In the genomic region with DNA sequence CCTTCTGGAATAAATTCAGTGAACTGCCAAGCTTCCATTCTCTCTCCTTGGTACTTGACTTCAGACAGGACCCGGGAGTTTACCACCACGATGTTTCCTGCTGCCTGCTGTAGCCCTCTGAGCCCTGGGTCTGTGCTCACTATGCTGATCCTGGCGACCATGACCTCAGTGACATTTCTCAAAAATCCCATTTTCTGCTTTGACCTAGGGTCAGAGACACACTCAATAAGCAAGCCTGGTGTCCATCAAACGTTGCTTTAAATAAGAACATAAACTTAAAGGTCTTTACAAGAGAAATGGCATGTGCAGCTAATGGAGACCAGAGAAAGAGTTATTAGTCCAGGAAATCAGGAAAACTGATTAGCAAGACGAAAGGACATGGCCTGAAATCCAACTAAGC, we compare ENCODE assay signal across 15 cellular contexts.
A peak's percentile ranks its signal among the peaks of the same experiment; 100 is the strongest.
DNase-seq lines count a peak whose midpoint lies in the region; ATAC-seq and TF ChIP-seq lines count a peak whose summit lies in the region.
"Had no signal": no experiment of that assay in that cellular context is flagged by ENCODE, and none has a peak within 500 bp of the region (broad histone marks: within the 10 kb centered on the region; RNA-seq: fewer than 3 reads in every experiment).

No MANE protein-coding gene starts in this region.

- H3K4me3 ChIP-seq in SJSA1 (no peak overlapping the region), fibroblast of lung (replicated peaks in 1 of 4; ENCODE audit: control extremely low read depth in 1 of 4, insufficient read depth in 1 of 4, low read depth in 3 of 4, low read length in 4 of 4) (no peak overlapping the region), rectal smooth muscle tissue (ENCODE audit: low read length) (no peak overlapping the region)
- H3K4me3 ChIP-seq: HAP-1 had no signal

- no peaks in the 10 kb centered on the region for H3K79me2 ChIP-seq in fibroblast of lung (ENCODE audit: control insufficient read depth, insufficient read depth, low read length)

- DNase-seq in G401 (ENCODE audit: low spot score) (peak; percentile 35), SJSA1 (ENCODE audit: low read depth in 1 of 2, low spot score in 2 of 2) (no peak), fibroblast of lung (ENCODE audit: low read depth in 2 of 2) (peak in 1 of 2 donors; percentile 17), iPS-NIHi11 (ENCODE audit: low spot score) (no peak), midbrain (lab: John Stamatoyannopoulos, UW) (no peak)
- DNase-seq in activated CD4-positive, alpha-beta T cell treated with anti-CD3 and anti-CD28 coated beads, Interleukin-2, amount 50 U/mL, for 4 hours = no peak
- DNase-seq: activated CD4-positive, alpha-beta T cell treated with anti-CD3 and anti-CD28 coated beads for 1 hour; activated T-cell treated with anti-CD3 and anti-CD28 coated beads for 4 hours; DMS153; NCI-H1436 treated with DMSO at 0.1 percent for 48 hours; nucleus accumbens had no signal

- H4K20me1 ChIP-seq in fibroblast of lung (ENCODE audit: control insufficient read depth, extremely low read depth, insufficient read depth, low read length) = no peaks in the 10 kb centered on the region

- H3K9me3 ChIP-seq in SJSA1 (replicated peaks) (no peaks in the 10 kb centered on the region), fibroblast of lung (ENCODE audit: control insufficient read depth, insufficient read depth, low read depth, low read length) (no peaks in the 10 kb centered on the region)
- H3K9me3 ChIP-seq: HAP-1 had no signal

- no peak overlapping the region for H2AFZ ChIP-seq in fibroblast of lung (ENCODE audit: low read length)

- no peak for ATAC-seq in GM21723 (IDR thresholded peaks at IDR 0.05; ENCODE audit: unreplicated experiment)

- H3K36me3 ChIP-seq in SJSA1 (no peaks in the 10 kb centered on the region), fibroblast of lung (ENCODE audit: control insufficient read depth, insufficient read depth, low read length) (no peaks in the 10 kb centered on the region), rectal smooth muscle tissue (ENCODE audit: control insufficient read depth, insufficient read depth, low read length) (no peaks in the 10 kb centered on the region)
- H3K36me3 ChIP-seq: HAP-1 had no signal

- H3K27me3 ChIP-seq in SJSA1 (replicated peaks) = no peaks in the 10 kb centered on the region
- peaks cover 1% of the 10 kb centered on the region for H3K27me3 ChIP-seq in fibroblast of lung (ENCODE audit: control insufficient read depth, insufficient read depth, low read length)
- H3K27me3 ChIP-seq in rectal smooth muscle tissue (ENCODE audit: control insufficient read depth, insufficient read depth, low read length) = no peaks in the 10 kb centered on the region

- no peak overlapping the region for H3K9ac ChIP-seq in fibroblast of lung (ENCODE audit: insufficient read depth, low read length)
- H3K9ac ChIP-seq in rectal smooth muscle tissue (ENCODE audit: low read length) = no peak overlapping the region
- H3K9ac ChIP-seq: KMS-11 had no signal

- H3K4me1 ChIP-seq in SJSA1 (replicated peaks) (peaks cover 65% of the 10 kb centered on the region), fibroblast of lung (ENCODE audit: control insufficient read depth, extremely low read depth, insufficient read depth, low read length) (peaks cover 20% of the 10 kb centered on the region), rectal smooth muscle tissue (ENCODE audit: control insufficient read depth, insufficient read depth, low read length) (peaks cover 25% of the 10 kb centered on the region)

- H3K27ac ChIP-seq in SJSA1 (peak overlapping the region; percentile 89), fibroblast of lung (ENCODE audit: insufficient read depth, low read length) (peak overlapping the region; percentile 46), rectal smooth muscle tissue (ENCODE audit: low read depth, low read length) (peak overlapping the region; percentile 67)
- H3K27ac ChIP-seq: KMS-11 had no signal

- in situ Hi-C loops in G401 (cut with HindIII; ENCODE audit: low sequenced_read_pairs) = no loop called here

- no peak for TF ChIP-seq CTCF in fibroblast of lung (conservative IDR thresholded peaks at IDR 0.05 in 1 of 2, IDR thresholded peaks at IDR 0.05 in 1 of 2; ENCODE audit: low read depth in 1 of 2, low read length in 2 of 2)

- H3K4me2 ChIP-seq in fibroblast of lung (ENCODE audit: extremely low read depth, insufficient read depth, low read length) = no peak overlapping the region
- H3K4me2 ChIP-seq: KMS-11 had no signal
